ENCODE assay signal across 8 cellular contexts in genomic region chr4:94758700-94759399, GRCh38. TPM values are rescaled to one million over a fixed set of nuclear protein-coding genes. Genes with fewer than 3 reads are reported as not detected.
A peak's percentile ranks its signal among the peaks of the same experiment; 100 is the strongest.
DNase-seq lines count a peak whose midpoint lies in the region; ATAC-seq and TF ChIP-seq lines count a peak whose summit lies in the region.

No MANE protein-coding gene starts in this region.

- intact Hi-C loops in spleen (cut with DNase I; ENCODE audit: low total_unique reads), result no loop called here

- 40 to 55% (median 46%) methylated on average over 19 of the region's 19 CpGs for WGBS in spleen, 5 donors

- peak; percentile 5 for ATAC-seq in HG02885 (IDR thresholded peaks at IDR 0.05; ENCODE audit: poor library complexity, unreplicated experiment)
- ATAC-seq in GM21390 (IDR thresholded peaks at IDR 0.05; ENCODE audit: unreplicated experiment), result no peak

- H3K36me3 ChIP-seq in spleen, result no peaks in the 10 kb centered on the region

- H3K4me1 ChIP-seq in spleen, result peaks cover 0 to 21% (median 13%) of the 10 kb centered on the region in 6 donors

- H3K9me3 ChIP-seq in iPS-18c (ENCODE audit: control insufficient read depth, insufficient read depth, low read length) (no peaks in the 10 kb centered on the region), spleen (no peaks in the 10 kb centered on the region)

- no peak for DNase-seq in activated naive CD8-positive, alpha-beta T cell treated with anti-CD3 and anti-CD28 coated beads for 36 hours
- no peak for DNase-seq in spleen
- DNase-seq in NCI-H187 (lab: John Stamatoyannopoulos, UW), result no peak
- no peak for DNase-seq in NCI-H1436 treated with DMSO at 0.1 percent for 48 hours (lab: John Stamatoyannopoulos, UW)
- DNase-seq in COLO829 (ENCODE audit: low spot score), result no peak

- peaks cover 1% of the 10 kb centered on the region for H3K36me3 Mint-ChIP-seq in activated naive CD8-positive, alpha-beta T cell treated with anti-CD3 and anti-CD28 coated beads for 36 hours

- H3K27ac ChIP-seq in spleen, result peak overlapping the region in 4 of 8 donors; percentile 18 to 57 (median 53)

- no peak for TF ChIP-seq POLR2A in spleen (IDR thresholded peaks at IDR 0.05)

- H3K27me3 ChIP-seq in spleen (replicated peaks in 1 of 7), result peaks cover 0 to 81% (median 28%) of the 10 kb centered on the region in 7 donors

- TF ChIP-seq CTCF in spleen (IDR thresholded peaks at IDR 0.05 in 8 of 11, conservative IDR thresholded peaks at IDR 0.05 in 3 of 11), result no peak

- H3K4me3 Mint-ChIP-seq in activated naive CD8-positive, alpha-beta T cell treated with anti-CD3 and anti-CD28 coated beads for 36 hours, result peak overlapping the region; percentile 41

- peaks cover 5% of the 10 kb centered on the region for H3K4me1 Mint-ChIP-seq in activated naive CD8-positive, alpha-beta T cell treated with anti-CD3 and anti-CD28 coated beads for 36 hours

- peaks cover 79% of the 10 kb centered on the region for H3K27me3 Mint-ChIP-seq in activated naive CD8-positive, alpha-beta T cell treated with anti-CD3 and anti-CD28 coated beads for 36 hours

- H3K9me3 Mint-ChIP-seq in activated naive CD8-positive, alpha-beta T cell treated with anti-CD3 and anti-CD28 coated beads for 36 hours, result no peaks in the 10 kb centered on the region

- H3K4me3 ChIP-seq in iPS-18c (ENCODE audit: insufficient read depth, low read depth, low read length), result peak overlapping the region; percentile 63
- H3K4me3 ChIP-seq in spleen, result peak overlapping the region; percentile 26 to 68 (median 36)

- no peak overlapping the region for H3K27ac Mint-ChIP-seq in activated naive CD8-positive, alpha-beta T cell treated with anti-CD3 and anti-CD28 coated beads for 36 hours

RNA-seq across cellular contexts. Expression of gene BMPR1B, which starts 1.1 kb away (rescaled TPM):
- total RNA-seq in activated naive CD8-positive, alpha-beta T cell treated with anti-CD3 and anti-CD28 coated beads for 36 hours, result not detected
- total RNA-seq in spleen, result 1 to 10 TPM in 6 of 7 donors, under 1 TPM in 1; 0.66 to 2.4 (median 1.9) TPM
- under 1 TPM; 0.12 to 0.19 (median 0.17) TPM for polyA plus RNA-seq in spleen
